ENCODE assay signal across 24 cellular contexts in the genomic region with DNA sequence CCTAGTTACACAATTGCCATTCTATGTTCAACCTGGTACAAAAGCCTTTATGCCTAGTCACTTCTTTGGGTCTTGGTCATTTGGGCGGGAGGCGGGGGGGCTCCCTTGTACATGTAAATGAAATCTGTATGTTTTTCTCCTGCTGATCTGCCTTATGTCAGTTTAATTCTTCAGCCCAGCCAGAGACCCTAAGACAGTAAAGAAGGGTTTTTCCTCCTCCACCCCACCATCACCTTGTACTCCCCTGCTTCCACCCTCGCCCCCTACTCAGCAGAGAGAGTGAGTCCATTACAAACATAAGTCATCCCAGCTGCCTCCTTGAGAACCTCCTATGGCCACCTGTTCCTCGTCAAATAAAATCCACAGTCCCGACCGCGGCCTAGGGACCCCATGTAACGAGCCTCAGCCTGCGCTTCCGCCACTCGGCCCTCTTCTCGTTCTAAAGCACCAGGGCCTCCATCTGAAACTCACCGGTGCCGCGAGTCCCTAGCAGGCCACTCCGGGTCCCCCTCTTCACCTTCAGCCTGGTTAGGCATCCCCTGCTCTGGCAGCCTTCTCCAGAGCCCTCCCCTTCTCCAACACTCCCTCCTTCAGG. TPM values are rescaled to one million over a fixed set of nuclear protein-coding genes. Genes with fewer than 3 reads are reported as not detected.
DNase-seq lines count a peak whose midpoint lies in the region; ATAC-seq and TF ChIP-seq lines count a peak whose summit lies in the region.
"Had no signal": no experiment of that assay in that cellular context is flagged by ENCODE, and none has a peak within 500 bp of the region (broad histone marks: within the 10 kb centered on the region; RNA-seq: fewer than 3 reads in every experiment).

No MANE protein-coding gene starts in this region.

- H3K9me2 ChIP-seq in OCI-LY7 (ENCODE audit: insufficient read depth, low read length): no peaks in the 10 kb centered on the region

- no peak overlapping the region for H3K4me3 Mint-ChIP-seq in activated T-cell treated with anti-CD3 and anti-CD28 coated beads, Interleukin-2, amount 50 U/mL, for 72 hours
- H3K4me3 Mint-ChIP-seq in CD8-positive, alpha-beta T cell: no peak overlapping the region
- peak overlapping the region in 1 of 5 experiments; percentile 15 for H3K4me3 Mint-ChIP-seq in brain
- H3K4me3 Mint-ChIP-seq: H9 had no signal

- CTCF ChIA-PET in CD8-positive, alpha-beta T cell (lab: Charles Lee): interaction anchor here (1.4 to 5.3 kb wide), 2 partner anchors 15 to 46 kb away, joined by 7 to 43 read pairs; no protein-coding TSS in a partner anchor
- CTCF ChIA-PET in OCI-LY7 (lab: Charles Lee; ENCODE audit: unreplicated experiment): no interaction called here

- H3K4me1 Mint-ChIP-seq in activated T-cell treated with anti-CD3 and anti-CD28 coated beads, Interleukin-2, amount 50 U/mL, for 72 hours (ENCODE audit: low read depth): peaks cover 64% of the 10 kb centered on the region
- peaks cover 73% of the 10 kb centered on the region for H3K4me1 Mint-ChIP-seq in CD8-positive, alpha-beta T cell (ENCODE audit: low read depth)
- H3K4me1 Mint-ChIP-seq in brain: peaks cover 53% of the 10 kb centered on the region

- intact Hi-C loops in CD8-positive, alpha-beta T cell (cut with DNase I, micrococcal nuclease): no loop called here
- intact Hi-C loops in posterior vena cava (cut with DNase I) (no loop called here), OCI-LY7 (cut with micrococcal nuclease; ENCODE audit: unreplicated experiment) (no loop called here)

- BruUV-seq in OCI-LY7 (replicated peaks; lab: Mats Ljungman, UMichigan): no TSS peak

- no peak overlapping the region for H3K4me3 ChIP-seq in CD8-positive, alpha-beta T cell (ENCODE audit: low read depth, low read length)
- no peak overlapping the region for H3K4me3 ChIP-seq in OCI-LY7 (ENCODE audit: low read depth, low read length, poor library complexity, severe bottlenecking)
- H3K4me3 ChIP-seq: PC-9, SJCRH30, uterus had no signal

- H3K4me1 ChIP-seq in CD8-positive, alpha-beta T cell (ENCODE audit: insufficient read depth, low read length): peaks cover 57% of the 10 kb centered on the region
- H3K4me1 ChIP-seq in OCI-LY7 (ENCODE audit: insufficient read depth, low read length, poor library complexity, severe bottlenecking): peaks cover 23% of the 10 kb centered on the region
- H3K4me1 ChIP-seq: SJCRH30, uterus had no signal

- H3K4me2 ChIP-seq in OCI-LY7 (ENCODE audit: low read length): no peak overlapping the region
- H3K4me2 ChIP-seq: PC-9 had no signal

- no peaks in the 10 kb centered on the region for H3K27me3 Mint-ChIP-seq in activated T-cell treated with anti-CD3 and anti-CD28 coated beads, Interleukin-2, amount 50 U/mL, for 72 hours (ENCODE audit: low read depth)
- no peaks in the 10 kb centered on the region for H3K27me3 Mint-ChIP-seq in CD8-positive, alpha-beta T cell (ENCODE audit: low read depth)
- peaks cover 14% of the 10 kb centered on the region for H3K27me3 Mint-ChIP-seq in brain

- no peaks in the 10 kb centered on the region for H3K9me3 Mint-ChIP-seq in activated T-cell treated with anti-CD3 and anti-CD28 coated beads, Interleukin-2, amount 50 U/mL, for 72 hours
- H3K9me3 Mint-ChIP-seq in CD8-positive, alpha-beta T cell: no peaks in the 10 kb centered on the region
- H3K9me3 Mint-ChIP-seq in brain: no peaks in the 10 kb centered on the region
- H3K9me3 Mint-ChIP-seq: H9 had no signal

- H3K27me3 ChIP-seq in CD8-positive, alpha-beta T cell (ENCODE audit: insufficient read depth, low read length): no peaks in the 10 kb centered on the region
- H3K27me3 ChIP-seq: uterus had no signal

- H2AFZ ChIP-seq in OCI-LY7 (ENCODE audit: low read length): no peak overlapping the region
- H2AFZ ChIP-seq: PC-9 had no signal

- peak in 1 of 2 donors; percentile 0 for DNase-seq in activated T-cell treated with anti-CD3 and anti-CD28 coated beads, Interleukin-2, amount 50 U/mL, for 72 hours
- no peak for DNase-seq in activated T-cell treated with anti-CD3 and anti-CD28 coated beads, Interleukin-2, amount 50 U/mL, for 1 hour
- peak in 1 of 7 experiments; percentile 15 for DNase-seq in CD8-positive, alpha-beta T cell
- peak; percentile 77 for DNase-seq in posterior vena cava (ENCODE audit: low spot score)
- no peak for DNase-seq in OCI-LY7 (ENCODE audit: low spot score)
- no peak for DNase-seq in SKM-1 treated with dmso at 0.1 percent for 144 hours (lab: John Stamatoyannopoulos, UW; ENCODE audit: unreplicated experiment)
- DNase-seq: C1 segment of cervical spinal cord, DMS153, GF-D8, H9, head of caudate nucleus, left ventricle myocardium superior, NCI-H1436, NCI-H82, PC-9, SJCRH30, uterus had no signal

- no peaks in the 10 kb centered on the region for H3K79me2 ChIP-seq in OCI-LY7 (ENCODE audit: insufficient read depth, low read depth, low read length)

- no peak overlapping the region for H3K27ac ChIP-seq in CD8-positive, alpha-beta T cell (ENCODE audit: low read depth, low read length)
- no peak overlapping the region for H3K27ac ChIP-seq in OCI-LY7 (ENCODE audit: low read depth, low read length, poor library complexity, severe bottlenecking)
- H3K27ac ChIP-seq: PC-9, SJCRH30, uterus had no signal

- peaks cover 4% of the 10 kb centered on the region for H3K36me3 ChIP-seq in CD8-positive, alpha-beta T cell (ENCODE audit: insufficient read depth, low read length)
- H3K36me3 ChIP-seq in OCI-LY7 (ENCODE audit: insufficient read depth, low read length): no peaks in the 10 kb centered on the region
- H3K36me3 ChIP-seq: SJCRH30, uterus had no signal

- peaks cover 2 to 6% of the 10 kb centered on the region in 2 donors for H3K36me3 Mint-ChIP-seq in activated T-cell treated with anti-CD3 and anti-CD28 coated beads, Interleukin-2, amount 50 U/mL, for 72 hours (ENCODE audit: insufficient read depth in 2 of 2)
- H3K36me3 Mint-ChIP-seq in CD8-positive, alpha-beta T cell: peaks cover 24% of the 10 kb centered on the region
- no peaks in the 10 kb centered on the region for H3K36me3 Mint-ChIP-seq in brain

- POLR2A ChIA-PET in CD8-positive, alpha-beta T cell (lab: Charles Lee): no interaction called here
- POLR2A ChIA-PET in OCI-LY7 (lab: Charles Lee): no interaction called here

- ATAC-seq in activated T-cell treated with anti-CD3 and anti-CD28 coated beads, Interleukin-2, amount 50 U/mL, for 72 hours (replicated peaks in 1 of 2): no peak
- no peak for ATAC-seq in CD8-positive, alpha-beta T cell
- ATAC-seq in GM21360 (IDR thresholded peaks at IDR 0.05; ENCODE audit: unreplicated experiment): no peak
- ATAC-seq: activated CD4-positive, CD25-positive, alpha-beta regulatory T cell treated with anti-CD3 and anti-CD28 coated beads, Interleukin-2, amount 50 U/mL, for 24 hours; activated naive CD4-positive, alpha-beta T cell treated with anti-CD3 and anti-CD28 coated beads, Interleukin-2, amount 50 U/mL, for 72 hours; left ventricle myocardium superior; sciatic nerve had no signal

- H3K9me3 ChIP-seq in CD8-positive, alpha-beta T cell (ENCODE audit: low read length): no peaks in the 10 kb centered on the region
- H3K9me3 ChIP-seq in OCI-LY7 (ENCODE audit: low read length): no peaks in the 10 kb centered on the region
- H3K9me3 ChIP-seq: SJCRH30, uterus had no signal

- TF ChIP-seq CTCF in CD8-positive, alpha-beta T cell (IDR thresholded peaks at IDR 0.05): no peak
- TF ChIP-seq CTCF in brain (conservative IDR thresholded peaks at IDR 0.05) (no peak), OCI-LY7 (conservative IDR thresholded peaks at IDR 0.05; ENCODE audit: low read length) (no peak)

- H4K20me1 ChIP-seq in OCI-LY7 (ENCODE audit: insufficient read depth, low read length): no peaks in the 10 kb centered on the region

- H3K27ac Mint-ChIP-seq in activated T-cell treated with anti-CD3 and anti-CD28 coated beads, Interleukin-2, amount 50 U/mL, for 72 hours: peak overlapping the region; percentile 43
- peak overlapping the region; percentile 52 for H3K27ac Mint-ChIP-seq in CD8-positive, alpha-beta T cell
- peak overlapping the region in 3 of 5 experiments; percentile 11 to 39 (median 13) for H3K27ac Mint-ChIP-seq in brain

RNA-seq across cellular contexts. Expression of gene SSTR3, which starts 2.3 kb away (rescaled TPM):
- total RNA-seq in activated T-cell treated with anti-CD3 and anti-CD28 coated beads, Interleukin-2, amount 50 U/mL, for 72 hours: 10 to 100 TPM in 1 of 2 donors, 1 to 10 TPM in 1; 10.0 to 14.6 TPM
- total RNA-seq in CD8-positive, alpha-beta T cell: 1 to 10 TPM; 2.6 to 3.1 TPM
- 1.6 TPM for polyA plus RNA-seq in brain (ENCODE audit: insufficient read depth, low read depth, low replicate concordance)
- total RNA-seq in posterior vena cava (not detected), OCI-LY7 (2022) (0.30 TPM in 2 replicates)
- 0.05 and 0.25 TPM in 2 replicates for total RNA-seq in OCI-LY7 (2014; rRNA removed; shearing (Covaris generic))
- total RNA-seq: left ventricle myocardium superior, M059J, osteocyte, PC-9, sciatic nerve, SJCRH30 had no signal

RNA-seq across cellular contexts. Expression of gene C1QTNF6, which starts 26.5 kb away (rescaled TPM):
- total RNA-seq in activated T-cell treated with anti-CD3 and anti-CD28 coated beads, Interleukin-2, amount 50 U/mL, for 72 hours: 10 to 100 TPM; 22.7 to 30.0 TPM
- total RNA-seq in CD8-positive, alpha-beta T cell: 10 to 100 TPM; 12.0 to 12.9 TPM
- 4.9 TPM for polyA plus RNA-seq in brain (ENCODE audit: insufficient read depth, low read depth, low replicate concordance)
- total RNA-seq in posterior vena cava: 1 to 10 TPM; 1.8 to 6.3 TPM
- total RNA-seq in OCI-LY7 (2014; rRNA removed; shearing (Covaris generic)): 6.8 and 7.3 TPM in 2 replicates
- 18.7 and 19.6 TPM in 2 replicates for total RNA-seq in OCI-LY7 (2022)

RNA-seq across cellular contexts. Expression of gene RAC2, which starts 29.5 kb away (rescaled TPM):
- 100 to 1,000 TPM; 620 to 681 TPM for total RNA-seq in activated T-cell treated with anti-CD3 and anti-CD28 coated beads, Interleukin-2, amount 50 U/mL, for 72 hours
- total RNA-seq in CD8-positive, alpha-beta T cell: 100 to 1,000 TPM; 152 to 159 TPM
- polyA plus RNA-seq in brain (ENCODE audit: insufficient read depth, low read depth, low replicate concordance): 3.3 TPM
- total RNA-seq in posterior vena cava: 10 to 100 TPM; 12.9 to 17.5 TPM
- 91.5 and 142 TPM in 2 replicates for total RNA-seq in OCI-LY7 (2014; rRNA removed; shearing (Covaris generic))
- 321 and 331 TPM in 2 replicates for total RNA-seq in OCI-LY7 (2022)
- total RNA-seq: osteocyte, SJCRH30 had no signal

Comparison
In these comparisons a context has a peak if more than half of its experiments do, and no peak if none do; other contexts are left out.
1. RNA of gene RAC2, which starts 29.5 kb away (total RNA-seq): 620 to 681 TPM in activated T-cell treated with anti-CD3 and anti-CD28 coated beads, Interleukin-2, amount 50 U/mL, for 72 hours, 91.5 to 331 TPM in OCI-LY7 and 152 to 159 TPM in CD8-positive, alpha-beta T cell; 12.9 to 17.5 TPM in posterior vena cava; every median in the first group is over 4 times any median in the second.
2. Peak in every context shown above with its lines, with median percentiles within 50 percentile points of each other: H3K27ac Mint-ChIP-seq.